12 cellular contexts compared by ENCODE assay signal in the genomic region with DNA sequence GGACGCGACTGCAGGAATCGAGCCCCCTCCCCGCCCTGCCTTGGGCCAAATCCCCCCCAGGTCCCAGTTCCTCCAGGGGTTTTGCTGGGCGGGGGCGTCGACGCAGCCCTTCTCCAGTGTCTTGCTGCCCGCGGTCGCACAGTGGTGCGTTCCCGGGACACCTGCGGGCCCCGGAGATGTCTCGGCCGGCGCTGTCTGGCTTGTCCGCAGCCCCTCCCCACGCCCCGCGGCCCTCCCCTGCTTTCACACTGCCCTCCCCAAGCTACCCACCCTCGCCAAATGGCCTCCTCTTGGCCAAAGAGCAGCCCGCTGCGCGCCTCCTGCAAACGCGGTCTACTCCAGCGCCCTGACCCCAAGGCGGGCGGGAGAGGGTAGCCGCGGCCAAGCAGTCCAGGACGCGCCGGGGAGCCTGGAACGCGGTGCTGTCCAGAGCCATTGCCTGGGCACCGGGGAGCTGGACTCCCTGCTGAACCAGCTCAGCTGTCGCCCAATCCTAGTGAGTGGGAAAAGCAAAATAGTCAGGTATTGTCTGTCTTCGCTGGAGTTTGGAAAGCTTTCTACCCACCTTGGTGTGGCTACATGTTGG. TPM values are rescaled to one million over a fixed set of nuclear protein-coding genes. Genes with fewer than 3 reads are reported as not detected.
A peak's percentile ranks its signal among the peaks of the same experiment; 100 is the strongest.
DNase-seq lines count a peak whose midpoint lies in the region; ATAC-seq and TF ChIP-seq lines count a peak whose summit lies in the region.
"Had no signal": no experiment of that assay in that cellular context is flagged by ENCODE, and none has a peak within 500 bp of the region (broad histone marks: within the 10 kb centered on the region; RNA-seq: fewer than 3 reads in every experiment).

No MANE protein-coding gene starts in this region.

- H3K27me3 ChIP-seq in A673 (replicated peaks; ENCODE audit: insufficient read depth, low read depth, low read length, poor library complexity) (peaks cover 34% of the 10 kb centered on the region), NT2/D1 (ENCODE audit: insufficient read depth, insufficient read length) (peaks cover 66% of the 10 kb centered on the region)

- no peaks in the 10 kb centered on the region for H3K36me3 ChIP-seq in A673 (ENCODE audit: insufficient read depth, low read length, poor library complexity, severe bottlenecking)
- no peaks in the 10 kb centered on the region for H3K36me3 ChIP-seq in NT2/D1 (ENCODE audit: insufficient read depth, insufficient read length, low read length)

- H3K9me3 Mint-ChIP-seq in endothelial cell (ENCODE audit: unreplicated experiment) (no peaks in the 10 kb centered on the region), neural crest cell (no peaks in the 10 kb centered on the region)
- H3K9me3 Mint-ChIP-seq: natural killer cell treated with Interleukin-12 subunit alpha and Interleukin-12 subunit beta and Interleukin-15 and Interleukin-18, amount 100 ng/mL, for 72 hours had no signal

- TF ChIP-seq CTCF in A673 (conservative IDR thresholded peaks at IDR 0.05; ENCODE audit: low read depth, low read length), result no peak
- TF ChIP-seq CTCF in endothelial cell (IDR thresholded peaks at IDR 0.05; ENCODE audit: unreplicated experiment), result no peak
- no peak for TF ChIP-seq CTCF in neural crest cell (conservative IDR thresholded peaks at IDR 0.05)

- POLR2A ChIA-PET in A673 (lab: Charles Lee; ENCODE audit: low non-redundant PET), result no interaction called here

- H3K4me3 Mint-ChIP-seq in endothelial cell (ENCODE audit: unreplicated experiment), result peak overlapping the region; percentile 57
- peak overlapping the region; percentile 85 for H3K4me3 Mint-ChIP-seq in neural crest cell
- H3K4me3 Mint-ChIP-seq: activated CD4-positive, alpha-beta T cell treated with anti-CD3 and anti-CD28 coated beads for 36 hours; natural killer cell treated with Interleukin-12 subunit alpha and Interleukin-12 subunit beta and Interleukin-15 and Interleukin-18, amount 100 ng/mL, for 72 hours had no signal

- H3K4me1 ChIP-seq in A673 (ENCODE audit: insufficient read depth, low read length, poor library complexity, severe bottlenecking) (peaks cover 42% of the 10 kb centered on the region), NT2/D1 (ENCODE audit: insufficient read depth, insufficient read length) (peaks cover 17% of the 10 kb centered on the region)

- H3K9ac ChIP-seq in NT2/D1 (ENCODE audit: insufficient read length, low read depth), result peak overlapping the region; percentile 88

- H3K9me3 ChIP-seq in A673 (ENCODE audit: low read depth, low read length, poor library complexity, severe bottlenecking) (no peaks in the 10 kb centered on the region), NT2/D1 (ENCODE audit: insufficient read depth, low read length) (no peaks in the 10 kb centered on the region)

- H3K27me3 Mint-ChIP-seq in endothelial cell (ENCODE audit: unreplicated experiment), result peaks cover 31% of the 10 kb centered on the region
- H3K27me3 Mint-ChIP-seq in neural crest cell (ENCODE audit: low read depth), result peaks cover 85% of the 10 kb centered on the region

- H3K27ac Mint-ChIP-seq in endothelial cell (ENCODE audit: unreplicated experiment), result no peak overlapping the region
- no peak overlapping the region for H3K27ac Mint-ChIP-seq in neural crest cell (ENCODE audit: unreplicated experiment)
- H3K27ac Mint-ChIP-seq: activated CD4-positive, alpha-beta T cell treated with anti-CD3 and anti-CD28 coated beads for 36 hours; CD4-positive, CD25-positive, alpha-beta regulatory T cell; natural killer cell treated with Interleukin-12 subunit alpha and Interleukin-12 subunit beta and Interleukin-15 and Interleukin-18, amount 100 ng/mL, for 72 hours had no signal

- CTCF ChIA-PET in A673 (lab: Charles Lee), result interaction anchor here (1.6 kb wide), 1 partner anchor 16 kb away, joined by 3 read pairs; no protein-coding TSS in a partner anchor

- ATAC-seq in GM18519 (IDR thresholded peaks at IDR 0.05; ENCODE audit: low FRiP score, unreplicated experiment) (no peak), GM18505 (IDR thresholded peaks at IDR 0.05; ENCODE audit: unreplicated experiment) (no peak)

- H3K36me3 Mint-ChIP-seq in endothelial cell (ENCODE audit: low read depth, unreplicated experiment), result peaks cover 5% of the 10 kb centered on the region
- no peaks in the 10 kb centered on the region for H3K36me3 Mint-ChIP-seq in neural crest cell (ENCODE audit: low read depth)
- H3K36me3 Mint-ChIP-seq: CD4-positive, CD25-positive, alpha-beta regulatory T cell; natural killer cell treated with Interleukin-12 subunit alpha and Interleukin-12 subunit beta and Interleukin-15 and Interleukin-18, amount 100 ng/mL, for 72 hours had no signal

- BruUV-seq in A673 (replicated peaks; lab: Mats Ljungman, UMichigan), result no TSS peak

- no peak for TF ChIP-seq POLR2A in GM18505 (IDR thresholded peaks at IDR 0.05; ENCODE audit: borderline replicate concordance, extremely low read depth, insufficient read depth, insufficient read length)

- DNase-seq in A673 (ENCODE audit: low spot score) (no peak), NT2/D1 (ENCODE audit: low read depth, low spot score) (no peak), endothelial cell (ENCODE audit: low spot score) (peak; percentile 32), neural crest cell (ENCODE audit: low read depth, low spot score) (no peak), SIG-M5 (lab: John Stamatoyannopoulos, UW) (no peak), mucosa of gallbladder (ENCODE audit: low spot score) (no peak)
- DNase-seq: activated CD4-positive, alpha-beta T cell treated with anti-CD3 and anti-CD28 coated beads for 36 hours; CD4-positive, CD25-positive, alpha-beta regulatory T cell; effector CD4-positive, alpha-beta T cell had no signal

- H3K4me3 ChIP-seq in A673 (ENCODE audit: low read depth, low read length, poor library complexity, severe bottlenecking) (peak overlapping the region; percentile 49), NT2/D1 (ENCODE audit: insufficient read length, low read depth) (peak overlapping the region; percentile 81)

- peaks cover 10% of the 10 kb centered on the region for H3K4me1 Mint-ChIP-seq in endothelial cell (ENCODE audit: unreplicated experiment)
- H3K4me1 Mint-ChIP-seq in neural crest cell, result peaks cover 40% of the 10 kb centered on the region

- intact Hi-C loops in A673 (cut with micrococcal nuclease; ENCODE audit: unreplicated experiment), result loop anchor here (10.0 kb wide), 2 partner anchors 588 to 878 kb away; no protein-coding TSS in a partner anchor

- no peak overlapping the region for H3K27ac ChIP-seq in A673 (ENCODE audit: low read depth, low read length, poor library complexity, severe bottlenecking)

RNA-seq across cellular contexts. Expression of a gene that starts 1.1 kb away (rescaled TPM):
- total RNA-seq in A673 (2021), result 13.3 and 17.5 TPM in 2 replicates
- total RNA-seq in endothelial cell (ENCODE audit: unreplicated experiment), result 2.2 TPM
- total RNA-seq in neural crest cell, result 9.6 and 13.1 TPM in 2 replicates
- 2.0 TPM for total RNA-seq in mucosa of gallbladder
- total RNA-seq: activated CD4-positive, alpha-beta T cell treated with anti-CD3 and anti-CD28 coated beads for 36 hours; CD4-positive, CD25-positive, alpha-beta regulatory T cell; natural killer cell treated with Interleukin-12 subunit alpha and Interleukin-12 subunit beta and Interleukin-15 and Interleukin-18, amount 100 ng/mL, for 72 hours had no signal
